In the genomic region with DNA sequence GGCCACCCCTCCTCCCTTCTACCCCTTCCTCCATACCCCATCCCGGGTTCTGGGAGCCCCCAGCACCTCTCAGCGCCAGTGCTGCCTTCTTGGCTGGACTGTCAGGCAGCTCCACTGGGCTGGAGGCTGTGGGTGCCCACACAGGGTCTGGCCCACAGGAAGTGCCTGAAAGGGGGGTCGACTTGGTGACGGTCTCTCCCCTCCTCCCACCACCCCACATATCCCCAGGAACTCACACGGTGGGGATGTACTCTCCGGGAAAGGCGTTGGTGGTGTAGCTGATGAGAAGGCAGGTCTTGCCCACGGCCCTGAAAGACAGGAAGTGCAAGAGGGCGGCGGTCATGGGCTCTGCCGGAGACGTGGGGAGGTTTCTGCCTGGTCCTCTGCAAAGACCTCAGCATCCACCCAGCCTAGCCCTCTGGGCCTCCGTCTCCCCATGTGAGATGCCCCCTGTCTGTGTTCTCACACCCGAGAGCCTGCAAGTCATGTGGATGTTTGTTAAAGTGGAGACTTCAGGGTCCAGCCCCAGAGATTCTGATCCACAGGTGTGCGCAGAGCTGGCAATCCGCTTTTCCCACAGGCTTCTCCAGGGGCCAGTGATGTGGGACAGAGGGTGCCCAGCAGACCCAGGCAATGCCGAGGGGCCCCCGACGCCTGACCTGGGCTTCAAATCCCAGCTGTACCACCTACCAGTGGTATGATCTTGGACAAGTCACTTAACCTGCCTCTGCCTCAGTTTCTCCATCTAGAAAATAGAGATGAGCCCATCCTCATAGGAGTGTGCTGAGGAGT, we compare ENCODE assay signal across 8 cellular contexts. TPM values are rescaled to one million over a fixed set of nuclear protein-coding genes. Genes with fewer than 3 reads are reported as not detected.
A peak's percentile ranks its signal among the peaks of the same experiment; 100 is the strongest.
DNase-seq lines count a peak whose midpoint lies in the region; ATAC-seq and FAIRE-seq lines count a peak whose summit lies in the region.

No MANE protein-coding gene starts in this region.

- no peaks in the 10 kb centered on the region for H3K9me3 Mint-ChIP-seq in activated CD4-positive, alpha-beta memory T cell treated with anti-CD3 and anti-CD28 coated beads for 36 hours
- H3K9me3 Mint-ChIP-seq in immature natural killer cell, result no peaks in the 10 kb centered on the region

- no peaks in the 10 kb centered on the region for H3K27me3 ChIP-seq in thymus (ENCODE audit: control insufficient read depth, insufficient read depth)

- H3K36me3 Mint-ChIP-seq in activated CD4-positive, alpha-beta memory T cell treated with anti-CD3 and anti-CD28 coated beads for 36 hours, result peaks cover 70% of the 10 kb centered on the region
- peaks cover 9 to 38% (median 23%) of the 10 kb centered on the region in 3 donors for H3K36me3 Mint-ChIP-seq in immature natural killer cell

- intact Hi-C loops in activated CD4-positive, alpha-beta memory T cell treated with anti-CD3 and anti-CD28 coated beads for 36 hours (cut with micrococcal nuclease), result loop anchor here (1.0 to 10.0 kb wide), 6 partner anchors 11 to 887 kb away; a partner anchor contains a TSS

- DNase-seq in activated gamma-delta T cell treated with Interleukin-2 at 50 U/mL for 16 hours (peak; percentile 56), activated gamma-delta T cell (lab: John Stamatoyannopoulos, UW) (no peak), immature natural killer cell (peak; percentile 78 to 80 (median 79)), frontal cortex (ENCODE audit: low spot score in 2 of 2) (no peak), KBM-7 (no peak)
- peak; percentile 73 for DNase-seq in activated CD4-positive, alpha-beta memory T cell treated with anti-CD3 and anti-CD28 coated beads for 36 hours

- peak overlapping the region; percentile 99 for H3K27ac Mint-ChIP-seq in activated CD4-positive, alpha-beta memory T cell treated with anti-CD3 and anti-CD28 coated beads for 36 hours
- peak overlapping the region; percentile 95 to 99 (median 98) for H3K27ac Mint-ChIP-seq in immature natural killer cell

- POLR2A ChIA-PET in activated CD4-positive, alpha-beta memory T cell treated with anti-CD3 and anti-CD28 coated beads for 36 hours (lab: Charles Lee), result interaction anchor here (0.7 to 8.3 kb wide), 20 partner anchors 10 to 367 kb away, joined by 3 to 191 read pairs (median 4); a partner anchor contains a TSS

- H3K9me3 ChIP-seq in thymus (ENCODE audit: control insufficient read depth), result no peaks in the 10 kb centered on the region

- CTCF ChIA-PET in activated CD4-positive, alpha-beta memory T cell treated with anti-CD3 and anti-CD28 coated beads for 36 hours (lab: Charles Lee), result interaction anchor here (0.5 to 12.0 kb wide), 12 partner anchors 10 to 351 kb away, joined by 3 to 193 read pairs (median 4); no protein-coding TSS in a partner anchor

- 44% methylated on average over 19 of the region's 19 CpGs for WGBS in thymus

- peak overlapping the region; percentile 57 for H3K27ac ChIP-seq in thymus (ENCODE audit: low read depth)

- no peak for ATAC-seq in HG02763 (IDR thresholded peaks at IDR 0.05; ENCODE audit: unreplicated experiment)

- H3K4me1 ChIP-seq in thymus (ENCODE audit: control insufficient read depth, insufficient read depth, low read length), result peaks cover 34% of the 10 kb centered on the region

- in situ Hi-C loops in KBM-7 (cut with MboI; ENCODE audit: low pct_unique_long_range_greater_than_20kb, low sequenced_read_pairs), result no loop called here

- H3K4me1 Mint-ChIP-seq in activated CD4-positive, alpha-beta memory T cell treated with anti-CD3 and anti-CD28 coated beads for 36 hours (ENCODE audit: low read depth), result peaks cover 61% of the 10 kb centered on the region
- H3K4me1 Mint-ChIP-seq in immature natural killer cell, result peaks cover 81 to 84% of the 10 kb centered on the region in 2 donors

- H3K36me3 ChIP-seq in thymus (ENCODE audit: control insufficient read depth, insufficient read depth), result peaks cover 50% of the 10 kb centered on the region

- peak overlapping the region; percentile 90 for H3K4me3 ChIP-seq in thymus (ENCODE audit: low read length)

- H3K4me3 Mint-ChIP-seq in activated CD4-positive, alpha-beta memory T cell treated with anti-CD3 and anti-CD28 coated beads for 36 hours, result peak overlapping the region; percentile 99
- peak overlapping the region; percentile 88 to 99 (median 98) for H3K4me3 Mint-ChIP-seq in immature natural killer cell

- FAIRE-seq in frontal cortex (lab: Jason Lieb, UNC), result no peak

- H3K27me3 Mint-ChIP-seq in activated CD4-positive, alpha-beta memory T cell treated with anti-CD3 and anti-CD28 coated beads for 36 hours, result no peaks in the 10 kb centered on the region
- H3K27me3 Mint-ChIP-seq in immature natural killer cell (ENCODE audit: low read depth in 3 of 3), result peaks cover 17 to 44% (median 18%) of the 10 kb centered on the region in 3 donors

RNA-seq across cellular contexts. Expression of a gene that starts 2.5 kb away (rescaled TPM):
- total RNA-seq in activated CD4-positive, alpha-beta memory T cell treated with anti-CD3 and anti-CD28 coated beads for 36 hours, result 100 to 1,000 TPM; 714 to 727 TPM
- 1,000 to 10,000 TPM in 2 of 3 donors, 100 to 1,000 TPM in 1; 962 to 1,843 (median 1,262) TPM for polyA plus RNA-seq in immature natural killer cell
- 206 TPM for polyA plus RNA-seq in thymus
- under 0.01 TPM for total RNA-seq in frontal cortex

RNA-seq across cellular contexts. Expression of a gene that starts 29.3 kb away (rescaled TPM):
- total RNA-seq in activated CD4-positive, alpha-beta memory T cell treated with anti-CD3 and anti-CD28 coated beads for 36 hours, result 1 to 10 TPM; 8.5 to 9.3 TPM
- not detected for polyA plus RNA-seq in immature natural killer cell
- polyA plus RNA-seq in thymus, result 3.9 TPM
- 0.41 TPM for total RNA-seq in frontal cortex

RNA-seq across cellular contexts. Expression of a gene that starts 40.8 kb away (rescaled TPM):
- 10 to 100 TPM; 58.7 to 60.5 TPM for total RNA-seq in activated CD4-positive, alpha-beta memory T cell treated with anti-CD3 and anti-CD28 coated beads for 36 hours
- polyA plus RNA-seq in immature natural killer cell, result 10 to 100 TPM; 42.5 to 95.4 (median 54.1) TPM
- polyA plus RNA-seq in thymus, result 54.6 TPM
- total RNA-seq in frontal cortex, result 2.9 TPM

RNA-seq across cellular contexts. Expression of a gene that starts 53.5 kb away (rescaled TPM):
- 10 to 100 TPM; 11.1 to 13.0 TPM for total RNA-seq in activated CD4-positive, alpha-beta memory T cell treated with anti-CD3 and anti-CD28 coated beads for 36 hours
- polyA plus RNA-seq in immature natural killer cell, result 1 to 10 TPM in 2 of 3 donors, not detected in 1; 1.5 to 1.8 TPM
- 23.2 TPM for polyA plus RNA-seq in thymus
- 3.7 TPM for total RNA-seq in frontal cortex

Comparison
In these comparisons a context has a peak if more than half of its experiments do, and no peak if none do; other contexts are left out.
1. DNase-seq: peak in activated gamma-delta T cell treated with Interleukin-2 at 50 U/mL for 16 hours (single experiment), activated CD4-positive, alpha-beta memory T cell treated with anti-CD3 and anti-CD28 coated beads for 36 hours (single experiment) and immature natural killer cell (3 of 3); none in activated gamma-delta T cell (single experiment), frontal cortex (0 of 2) and KBM-7 (single experiment).
2. RNA of a gene that starts 2.5 kb away (total RNA-seq): 714 to 727 TPM in activated CD4-positive, alpha-beta memory T cell treated with anti-CD3 and anti-CD28 coated beads for 36 hours; under 0.01 TPM in frontal cortex (single experiment); every median in the first group is over 100 times any median in the second.
3. RNA of a gene that starts 40.8 kb away (total RNA-seq): 58.7 to 60.5 TPM in activated CD4-positive, alpha-beta memory T cell treated with anti-CD3 and anti-CD28 coated beads for 36 hours; 2.9 TPM in frontal cortex (single experiment); every median in the first group is over 10 times any median in the second.